ENCODE assay signal across 1 cellular context in genomic region chr1:21906173-21907078, GRCh38.
TF ChIP-seq lines count a peak whose summit lies in the region.

No MANE protein-coding gene starts in this region.

TF ChIP-seq in K562, 482 proteins besides CTCF, POLR2A, EP300 and RAD21 (continued from another document):
- TF ChIP-seq ZNF407 (IDR thresholded peaks at IDR 0.05; ENCODE audit: low read depth) (no peak), NCOA1 (IDR thresholded peaks at IDR 0.05; ENCODE audit: low read depth) (0 out of 2 replicates have a peak, but pooled peaks have one; percentile 72), RFX7 (CRISPR knock-in tag; IDR thresholded peaks at IDR 0.05) (no peak), ETV6 (IDR thresholded peaks at IDR 0.05; ENCODE audit: borderline replicate concordance in 1 of 2, low read depth in 2 of 2, low read length in 1 of 2) (no peak; a peak in 1 of 4 replicates), ETV6 (CRISPR knock-in tag; IDR thresholded peaks at IDR 0.05; ENCODE audit: borderline replicate concordance) (no peak), ZNF134 (CRISPR knock-in tag; conservative IDR thresholded peaks at IDR 0.05) (no peak), HDAC3 (IDR thresholded peaks at IDR 0.05; ENCODE audit: borderline replicate concordance, partially characterized antibody) (peak; percentile 84), ZNF551 (CRISPR knock-in tag; IDR thresholded peaks at IDR 0.05) (no peak), CXXC5 (CRISPR knock-in tag; IDR thresholded peaks at IDR 0.05) (peak; percentile 86), ZNF512 (tag; IDR thresholded peaks at IDR 0.05) (no peak), MAFG (tag; conservative IDR thresholded peaks at IDR 0.05) (no peak), CBX8 (IDR thresholded peaks at IDR 0.05; ENCODE audit: borderline replicate concordance, extremely low read depth, low read depth, low read length, poor library complexity, severe bottlenecking) (no peak), RBM34 (IDR thresholded peaks at IDR 0.05; ENCODE audit: borderline replicate concordance, insufficient read depth, low read length) (no peak), NR2C2 (CRISPR knock-in tag; IDR thresholded peaks at IDR 0.05) (0 out of 2 replicates have a peak, but pooled peaks have one; percentile 32), NR2C2 (tag; IDR thresholded peaks at IDR 0.05) (no peak), ELF1 (tag; IDR thresholded peaks at IDR 0.05) (no peak), NFE2L1 (tag; IDR thresholded peaks at IDR 0.05; ENCODE audit: borderline replicate concordance, low read depth) (no peak), SMARCC2 (IDR thresholded peaks at IDR 0.05; ENCODE audit: low read depth) (peak; percentile 78; the same call in 1 of the 2 replicates), RBM22 (IDR thresholded peaks at IDR 0.05; ENCODE audit: low read depth, low read length, poor library complexity, severe bottlenecking) (no peak), BACH1 (tag; IDR thresholded peaks at IDR 0.05) (no peak), ASH1L (IDR thresholded peaks at IDR 0.05; ENCODE audit: borderline replicate concordance, low read depth, partially characterized antibody) (no peak), MYC (IDR thresholded peaks at IDR 0.05; ENCODE audit: low read depth, low read length) (peak; percentile 53), MYC (CRISPR knock-in tag; IDR thresholded peaks at IDR 0.05; ENCODE audit: borderline replicate concordance, low read depth) (peak; percentile 24; the same call in 1 of the 2 replicates), SMAD1 (IDR thresholded peaks at IDR 0.05; ENCODE audit: low read depth, low read length, partially characterized antibody) (no peak), ZBTB33 (CRISPR knock-in tag; IDR thresholded peaks at IDR 0.05) (no peak), ILF3 (IDR thresholded peaks at IDR 0.05; ENCODE audit: borderline replicate concordance) (no peak), ZFX (CRISPR knock-in tag; IDR thresholded peaks at IDR 0.05) (peak; percentile 55)
- TF ChIP-seq, protein P1, sequence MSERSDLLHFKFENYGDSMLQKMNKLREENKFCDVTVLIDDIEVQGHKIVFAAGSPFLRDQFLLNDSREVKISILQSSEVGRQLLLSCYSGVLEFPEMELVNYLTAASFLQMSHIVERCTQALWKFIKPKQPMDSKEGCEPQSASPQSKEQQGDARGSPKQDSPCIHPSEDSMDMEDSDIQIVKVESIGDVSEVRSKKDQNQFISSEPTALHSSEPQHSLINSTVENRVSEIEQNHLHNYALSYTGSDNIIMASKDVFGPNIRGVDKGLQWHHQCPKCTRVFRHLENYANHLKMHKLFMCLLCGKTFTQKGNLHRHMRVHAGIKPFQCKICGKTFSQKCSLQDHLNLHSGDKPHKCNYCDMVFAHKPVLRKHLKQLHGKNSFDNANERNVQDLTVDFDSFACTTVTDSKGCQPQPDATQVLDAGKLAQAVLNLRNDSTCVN (CRISPR knock-in tag; IDR thresholded peaks at IDR 0.05): no peak
- TF ChIP-seq, protein P2, sequence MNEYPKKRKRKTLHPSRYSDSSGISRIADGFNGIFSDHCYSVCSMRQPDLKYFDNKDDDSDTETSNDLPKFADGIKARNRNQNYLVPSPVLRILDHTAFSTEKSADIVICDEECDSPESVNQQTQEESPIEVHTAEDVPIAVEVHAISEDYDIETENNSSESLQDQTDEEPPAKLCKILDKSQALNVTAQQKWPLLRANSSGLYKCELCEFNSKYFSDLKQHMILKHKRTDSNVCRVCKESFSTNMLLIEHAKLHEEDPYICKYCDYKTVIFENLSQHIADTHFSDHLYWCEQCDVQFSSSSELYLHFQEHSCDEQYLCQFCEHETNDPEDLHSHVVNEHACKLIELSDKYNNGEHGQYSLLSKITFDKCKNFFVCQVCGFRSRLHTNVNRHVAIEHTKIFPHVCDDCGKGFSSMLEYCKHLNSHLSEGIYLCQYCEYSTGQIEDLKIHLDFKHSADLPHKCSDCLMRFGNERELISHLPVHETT (CRISPR knock-in tag; conservative IDR thresholded peaks at IDR 0.05 in 1 of 2, IDR thresholded peaks at IDR 0.05 in 1 of 2): peak in 1 of 2 experiments; percentile 74; a peak in 2 of 4 replicates
- TF ChIP-seq, protein P3, sequence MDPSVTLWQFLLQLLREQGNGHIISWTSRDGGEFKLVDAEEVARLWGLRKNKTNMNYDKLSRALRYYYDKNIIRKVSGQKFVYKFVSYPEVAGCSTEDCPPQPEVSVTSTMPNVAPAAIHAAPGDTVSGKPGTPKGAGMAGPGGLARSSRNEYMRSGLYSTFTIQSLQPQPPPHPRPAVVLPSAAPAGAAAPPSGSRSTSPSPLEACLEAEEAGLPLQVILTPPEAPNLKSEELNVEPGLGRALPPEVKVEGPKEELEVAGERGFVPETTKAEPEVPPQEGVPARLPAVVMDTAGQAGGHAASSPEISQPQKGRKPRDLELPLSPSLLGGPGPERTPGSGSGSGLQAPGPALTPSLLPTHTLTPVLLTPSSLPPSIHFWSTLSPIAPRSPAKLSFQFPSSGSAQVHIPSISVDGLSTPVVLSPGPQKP (CRISPR knock-in tag; IDR thresholded peaks at IDR 0.05): no peak
- TF ChIP-seq, protein P4, sequence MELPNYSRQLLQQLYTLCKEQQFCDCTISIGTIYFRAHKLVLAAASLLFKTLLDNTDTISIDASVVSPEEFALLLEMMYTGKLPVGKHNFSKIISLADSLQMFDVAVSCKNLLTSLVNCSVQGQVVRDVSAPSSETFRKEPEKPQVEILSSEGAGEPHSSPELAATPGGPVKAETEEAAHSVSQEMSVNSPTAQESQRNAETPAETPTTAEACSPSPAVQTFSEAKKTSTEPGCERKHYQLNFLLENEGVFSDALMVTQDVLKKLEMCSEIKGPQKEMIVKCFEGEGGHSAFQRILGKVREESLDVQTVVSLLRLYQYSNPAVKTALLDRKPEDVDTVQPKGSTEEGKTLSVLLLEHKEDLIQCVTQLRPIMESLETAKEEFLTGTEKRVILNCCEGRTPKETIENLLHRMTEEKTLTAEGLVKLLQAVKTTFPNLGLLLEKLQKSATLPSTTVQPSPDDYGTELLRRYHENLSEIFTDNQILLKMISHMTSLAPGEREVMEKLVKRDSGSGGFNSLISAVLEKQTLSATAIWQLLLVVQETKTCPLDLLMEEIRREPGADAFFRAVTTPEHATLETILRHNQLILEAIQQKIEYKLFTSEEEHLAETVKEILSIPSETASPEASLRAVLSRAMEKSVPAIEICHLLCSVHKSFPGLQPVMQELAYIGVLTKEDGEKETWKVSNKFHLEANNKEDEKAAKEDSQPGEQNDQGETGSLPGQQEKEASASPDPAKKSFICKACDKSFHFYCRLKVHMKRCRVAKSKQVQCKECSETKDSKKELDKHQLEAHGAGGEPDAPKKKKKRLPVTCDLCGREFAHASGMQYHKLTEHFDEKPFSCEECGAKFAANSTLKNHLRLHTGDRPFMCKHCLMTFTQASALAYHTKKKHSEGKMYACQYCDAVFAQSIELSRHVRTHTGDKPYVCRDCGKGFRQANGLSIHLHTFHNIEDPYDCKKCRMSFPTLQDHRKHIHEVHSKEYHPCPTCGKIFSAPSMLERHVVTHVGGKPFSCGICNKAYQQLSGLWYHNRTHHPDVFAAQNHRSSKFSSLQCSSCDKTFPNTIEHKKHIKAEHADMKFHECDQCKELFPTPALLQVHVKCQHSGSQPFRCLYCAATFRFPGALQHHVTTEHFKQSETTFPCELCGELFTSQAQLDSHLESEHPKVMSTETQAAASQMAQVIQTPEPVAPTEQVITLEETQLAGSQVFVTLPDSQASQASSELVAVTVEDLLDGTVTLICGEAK (IDR thresholded peaks at IDR 0.05): no peak
- TF ChIP-seq, protein P4 (CRISPR knock-in tag; IDR thresholded peaks at IDR 0.05): no peak
